3 cellular contexts compared by ENCODE assay signal in the genomic region with DNA sequence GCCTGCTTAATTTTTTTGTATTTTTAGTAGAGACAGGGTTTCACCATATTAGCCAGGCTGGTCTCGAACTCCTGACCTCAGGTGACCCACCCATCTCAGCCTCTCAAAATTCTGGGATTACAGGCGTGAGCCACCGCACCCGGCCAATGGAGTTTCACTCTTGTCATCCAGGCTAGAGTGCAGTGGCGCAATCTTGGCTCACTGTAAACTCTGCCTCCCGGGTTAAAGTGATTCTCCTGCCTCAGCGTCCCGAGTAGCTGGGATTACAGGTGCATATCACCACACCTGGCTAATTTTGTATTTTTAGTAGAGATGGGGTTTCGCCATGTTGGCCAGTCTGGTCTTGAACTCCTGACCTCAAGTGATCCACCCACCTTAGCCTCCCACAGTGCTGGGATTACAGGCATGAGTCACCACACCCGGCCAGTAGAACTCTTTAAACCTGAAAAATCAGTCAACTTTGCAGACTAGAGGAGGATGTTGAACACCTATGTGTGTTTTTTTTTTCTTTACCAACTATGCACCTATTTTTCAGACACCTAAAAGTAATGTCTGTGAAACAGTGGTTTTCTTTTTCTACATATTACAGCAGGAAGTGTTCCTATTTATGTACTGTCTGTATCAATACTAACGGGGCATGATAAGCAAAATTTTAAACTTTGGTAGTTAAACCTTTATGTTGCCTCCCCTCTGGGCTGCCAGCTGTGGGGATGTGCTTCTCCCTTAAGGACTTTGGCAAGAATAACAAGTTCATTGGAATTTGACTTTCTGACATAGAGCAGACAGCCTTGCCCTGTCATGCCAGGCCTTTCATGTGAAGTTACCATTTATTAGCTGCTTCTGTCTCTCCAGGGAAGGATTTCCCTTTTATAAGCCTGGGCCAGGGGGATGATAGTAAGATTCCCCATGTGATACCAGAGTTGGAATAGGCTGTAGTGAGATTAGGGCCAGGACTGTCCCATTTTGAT.
TF ChIP-seq lines count a peak whose summit lies in the region.

No MANE protein-coding gene starts in this region.

TF ChIP-seq in A549, 52 proteins besides CTCF, POLR2A, EP300 and RAD21:
- TF ChIP-seq MAFK (IDR thresholded peaks at IDR 0.05; ENCODE audit: partially characterized antibody) (no peak), CEBPB (IDR thresholded peaks at IDR 0.05) (peak in 1 of 2 experiments; percentile 11; a peak in 1 of 4 replicates), FOSL2 (IDR thresholded peaks at IDR 0.05) (no peak), FOSL2 (CRISPR knock-in tag; IDR thresholded peaks at IDR 0.05) (peak; percentile 44)

TF ChIP-seq in HEK293, 187 proteins besides CTCF, POLR2A, EP300 and RAD21 (continues in another document):
- peak; percentile 22; the same call in 1 of the 2 replicates for TF ChIP-seq KLF1 (tag by site-specific recombination; IDR thresholded peaks at IDR 0.05)
- TF ChIP-seq, protein P1, sequence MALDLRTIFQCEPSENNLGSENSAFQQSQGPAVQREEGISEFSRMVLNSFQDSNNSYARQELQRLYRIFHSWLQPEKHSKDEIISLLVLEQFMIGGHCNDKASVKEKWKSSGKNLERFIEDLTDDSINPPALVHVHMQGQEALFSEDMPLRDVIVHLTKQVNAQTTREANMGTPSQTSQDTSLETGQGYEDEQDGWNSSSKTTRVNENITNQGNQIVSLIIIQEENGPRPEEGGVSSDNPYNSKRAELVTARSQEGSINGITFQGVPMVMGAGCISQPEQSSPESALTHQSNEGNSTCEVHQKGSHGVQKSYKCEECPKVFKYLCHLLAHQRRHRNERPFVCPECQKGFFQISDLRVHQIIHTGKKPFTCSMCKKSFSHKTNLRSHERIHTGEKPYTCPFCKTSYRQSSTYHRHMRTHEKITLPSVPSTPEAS (tag by site-specific recombination; IDR thresholded peaks at IDR 0.05) = no peak
- TF ChIP-seq, protein P2, sequence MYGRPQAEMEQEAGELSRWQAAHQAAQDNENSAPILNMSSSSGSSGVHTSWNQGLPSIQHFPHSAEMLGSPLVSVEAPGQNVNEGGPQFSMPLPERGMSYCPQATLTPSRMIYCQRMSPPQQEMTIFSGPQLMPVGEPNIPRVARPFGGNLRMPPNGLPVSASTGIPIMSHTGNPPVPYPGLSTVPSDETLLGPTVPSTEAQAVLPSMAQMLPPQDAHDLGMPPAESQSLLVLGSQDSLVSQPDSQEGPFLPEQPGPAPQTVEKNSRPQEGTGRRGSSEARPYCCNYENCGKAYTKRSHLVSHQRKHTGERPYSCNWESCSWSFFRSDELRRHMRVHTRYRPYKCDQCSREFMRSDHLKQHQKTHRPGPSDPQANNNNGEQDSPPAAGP (tag by site-specific recombination; IDR thresholded peaks at IDR 0.05) = no peak
- peak; percentile 89 for TF ChIP-seq ZFHX2 (tag by site-specific recombination; conservative IDR thresholded peaks at IDR 0.05)
- no peak for TF ChIP-seq ZNF433 (tag by site-specific recombination; IDR thresholded peaks at IDR 0.05; ENCODE audit: low read depth)
- TF ChIP-seq, protein P3, sequence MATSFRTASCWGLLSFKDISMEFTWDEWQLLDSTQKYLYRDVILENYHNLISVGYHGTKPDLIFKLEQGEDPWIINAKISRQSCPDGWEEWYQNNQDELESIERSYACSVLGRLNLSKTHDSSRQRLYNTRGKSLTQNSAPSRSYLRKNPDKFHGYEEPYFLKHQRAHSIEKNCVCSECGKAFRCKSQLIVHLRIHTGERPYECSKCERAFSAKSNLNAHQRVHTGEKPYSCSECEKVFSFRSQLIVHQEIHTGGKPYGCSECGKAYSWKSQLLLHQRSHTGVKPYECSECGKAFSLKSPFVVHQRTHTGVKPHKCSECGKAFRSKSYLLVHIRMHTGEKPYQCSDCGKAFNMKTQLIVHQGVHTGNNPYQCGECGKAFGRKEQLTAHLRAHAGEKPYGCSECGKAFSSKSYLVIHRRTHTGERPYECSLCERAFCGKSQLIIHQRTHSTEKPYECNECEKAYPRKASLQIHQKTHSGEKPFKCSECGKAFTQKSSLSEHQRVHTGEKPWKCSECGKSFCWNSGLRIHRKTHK (tag by site-specific recombination; IDR thresholded peaks at IDR 0.05) = no peak
- TF ChIP-seq, protein P4, sequence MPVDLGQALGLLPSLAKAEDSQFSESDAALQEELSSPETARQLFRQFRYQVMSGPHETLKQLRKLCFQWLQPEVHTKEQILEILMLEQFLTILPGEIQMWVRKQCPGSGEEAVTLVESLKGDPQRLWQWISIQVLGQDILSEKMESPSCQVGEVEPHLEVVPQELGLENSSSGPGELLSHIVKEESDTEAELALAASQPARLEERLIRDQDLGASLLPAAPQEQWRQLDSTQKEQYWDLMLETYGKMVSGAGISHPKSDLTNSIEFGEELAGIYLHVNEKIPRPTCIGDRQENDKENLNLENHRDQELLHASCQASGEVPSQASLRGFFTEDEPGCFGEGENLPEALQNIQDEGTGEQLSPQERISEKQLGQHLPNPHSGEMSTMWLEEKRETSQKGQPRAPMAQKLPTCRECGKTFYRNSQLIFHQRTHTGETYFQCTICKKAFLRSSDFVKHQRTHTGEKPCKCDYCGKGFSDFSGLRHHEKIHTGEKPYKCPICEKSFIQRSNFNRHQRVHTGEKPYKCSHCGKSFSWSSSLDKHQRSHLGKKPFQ (tag by site-specific recombination; IDR thresholded peaks at IDR 0.05) = no peak
- TF ChIP-seq ZNF366 (tag by site-specific recombination; conservative IDR thresholded peaks at IDR 0.05) = no peak
- peak; percentile 77 for TF ChIP-seq EGR2 (tag by site-specific recombination; IDR thresholded peaks at IDR 0.05; ENCODE audit: low read depth)
- TF ChIP-seq MEIS1 (CRISPR knock-in tag; IDR thresholded peaks at IDR 0.05; ENCODE audit: borderline replicate concordance) = no peak
- TF ChIP-seq, protein P5, sequence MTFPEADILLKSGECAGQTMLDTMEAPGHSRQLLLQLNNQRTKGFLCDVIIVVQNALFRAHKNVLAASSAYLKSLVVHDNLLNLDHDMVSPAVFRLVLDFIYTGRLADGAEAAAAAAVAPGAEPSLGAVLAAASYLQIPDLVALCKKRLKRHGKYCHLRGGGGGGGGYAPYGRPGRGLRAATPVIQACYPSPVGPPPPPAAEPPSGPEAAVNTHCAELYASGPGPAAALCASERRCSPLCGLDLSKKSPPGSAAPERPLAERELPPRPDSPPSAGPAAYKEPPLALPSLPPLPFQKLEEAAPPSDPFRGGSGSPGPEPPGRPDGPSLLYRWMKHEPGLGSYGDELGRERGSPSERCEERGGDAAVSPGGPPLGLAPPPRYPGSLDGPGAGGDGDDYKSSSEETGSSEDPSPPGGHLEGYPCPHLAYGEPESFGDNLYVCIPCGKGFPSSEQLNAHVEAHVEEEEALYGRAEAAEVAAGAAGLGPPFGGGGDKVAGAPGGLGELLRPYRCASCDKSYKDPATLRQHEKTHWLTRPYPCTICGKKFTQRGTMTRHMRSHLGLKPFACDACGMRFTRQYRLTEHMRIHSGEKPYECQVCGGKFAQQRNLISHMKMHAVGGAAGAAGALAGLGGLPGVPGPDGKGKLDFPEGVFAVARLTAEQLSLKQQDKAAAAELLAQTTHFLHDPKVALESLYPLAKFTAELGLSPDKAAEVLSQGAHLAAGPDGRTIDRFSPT (tag by site-specific recombination; IDR thresholded peaks at IDR 0.05) = 0 out of 2 replicates have a peak, but pooled peaks have one; percentile 18
- TF ChIP-seq ZNF473 (tag by site-specific recombination; IDR thresholded peaks at IDR 0.05) = no peak
- TF ChIP-seq ZNF239 (tag by site-specific recombination; IDR thresholded peaks at IDR 0.05) = no peak
- TF ChIP-seq ZNF426 (tag by site-specific recombination; IDR thresholded peaks at IDR 0.05) = no peak
- no peak for TF ChIP-seq SETDB1 (IDR thresholded peaks at IDR 0.05; ENCODE audit: insufficient read length, low read length)
- TF ChIP-seq BCL11A (tag by site-specific recombination; IDR thresholded peaks at IDR 0.05; ENCODE audit: low read depth) = peak; percentile 66
- no peak for TF ChIP-seq ZNF549 (tag by site-specific recombination; IDR thresholded peaks at IDR 0.05)

TF ChIP-seq in HepG2, 621 proteins besides CTCF, POLR2A, EP300 and RAD21:
- TF ChIP-seq RARA (CRISPR knock-in tag; IDR thresholded peaks at IDR 0.05) (peak; percentile 33; the same call in 1 of the 2 replicates), FOSL2 (CRISPR knock-in tag; IDR thresholded peaks at IDR 0.05) (peak; percentile 82), SATB2 (CRISPR knock-in tag; IDR thresholded peaks at IDR 0.05) (no peak), NR2C2 (CRISPR knock-in tag; IDR thresholded peaks at IDR 0.05; ENCODE audit: borderline replicate concordance) (0 out of 2 replicates have a peak, but pooled peaks have one; percentile 17), RXRA (CRISPR knock-in tag; IDR thresholded peaks at IDR 0.05) (0 out of 2 replicates have a peak, but pooled peaks have one; percentile 29)
- TF ChIP-seq, protein P6, sequence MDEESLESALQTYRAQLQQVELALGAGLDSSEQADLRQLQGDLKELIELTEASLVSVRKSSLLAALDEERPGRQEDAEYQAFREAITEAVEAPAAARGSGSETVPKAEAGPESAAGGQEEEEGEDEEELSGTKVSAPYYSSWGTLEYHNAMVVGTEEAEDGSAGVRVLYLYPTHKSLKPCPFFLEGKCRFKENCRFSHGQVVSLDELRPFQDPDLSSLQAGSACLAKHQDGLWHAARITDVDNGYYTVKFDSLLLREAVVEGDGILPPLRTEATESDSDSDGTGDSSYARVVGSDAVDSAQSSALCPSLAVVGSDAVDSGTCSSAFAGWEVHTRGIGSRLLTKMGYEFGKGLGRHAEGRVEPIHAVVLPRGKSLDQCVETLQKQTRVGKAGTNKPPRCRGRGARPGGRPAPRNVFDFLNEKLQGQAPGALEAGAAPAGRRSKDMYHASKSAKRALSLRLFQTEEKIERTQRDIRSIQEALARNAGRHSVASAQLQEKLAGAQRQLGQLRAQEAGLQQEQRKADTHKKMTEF (CRISPR knock-in tag; IDR thresholded peaks at IDR 0.05) = no peak
